ENCODE assay signal across 12 cellular contexts in genomic region chr2:42844901-42845685, GRCh38. TPM values are rescaled to one million over a fixed set of nuclear protein-coding genes. Genes with fewer than 3 reads are reported as not detected.
DNase-seq lines count a peak whose midpoint lies in the region; ATAC-seq, FAIRE-seq and TF ChIP-seq lines count a peak whose summit lies in the region.
"Had no signal": no experiment of that assay in that cellular context is flagged by ENCODE, and none has a peak within 500 bp of the region (broad histone marks: within the 10 kb centered on the region; RNA-seq: fewer than 3 reads in every experiment).

No MANE protein-coding gene starts in this region.

- TF ChIP-seq CTCF in GM23338 (conservative IDR thresholded peaks at IDR 0.05; ENCODE audit: low read depth in 2 of 2) (no peak), astrocyte (IDR thresholded peaks at IDR 0.05; ENCODE audit: insufficient read depth, low read depth, low read length) (no peak)

- no peak overlapping the region for H3K4me3 Mint-ChIP-seq in GM23338
- no peak overlapping the region for H3K4me3 Mint-ChIP-seq in astrocyte (ENCODE audit: unreplicated experiment)
- H3K4me3 Mint-ChIP-seq: activated T-cell treated with anti-CD3 and anti-CD28 coated beads, Interleukin-2, amount 50 U/mL, for 4 hours had no signal

- H3K4me2 ChIP-seq in GM23338 (no peak overlapping the region), astrocyte (ENCODE audit: low read length) (no peak overlapping the region)

- H3K9me2 ChIP-seq in GM23338 (ENCODE audit: insufficient read depth), result no peaks in the 10 kb centered on the region

- no peak overlapping the region for H3K9ac ChIP-seq in astrocyte (ENCODE audit: low read length)

- no peaks in the 10 kb centered on the region for H4K20me1 ChIP-seq in GM23338 (replicated peaks; ENCODE audit: insufficient read depth)
- no peaks in the 10 kb centered on the region for H4K20me1 ChIP-seq in astrocyte (ENCODE audit: insufficient read depth, low read length)

- H2AFZ ChIP-seq in GM23338, result peak overlapping the region; percentile 85
- peak overlapping the region; percentile 13 for H2AFZ ChIP-seq in astrocyte (ENCODE audit: low read depth, low read length)

- H3K4me1 Mint-ChIP-seq in GM23338 (peaks cover 2% of the 10 kb centered on the region; the same call in 2 of the 3 replicates), astrocyte (ENCODE audit: low read depth, unreplicated experiment) (peaks cover 5% of the 10 kb centered on the region)

- H3K4me1 ChIP-seq in GM23338 (ENCODE audit: insufficient read depth) (no peaks in the 10 kb centered on the region), astrocyte (ENCODE audit: insufficient read depth, low read length) (peaks cover 8% of the 10 kb centered on the region)

- no peaks in the 10 kb centered on the region for H3K9me3 ChIP-seq in astrocyte (ENCODE audit: insufficient read depth, low read depth, low read length)

- H3K36me3 ChIP-seq in GM23338 (ENCODE audit: insufficient read depth) (no peaks in the 10 kb centered on the region), astrocyte (ENCODE audit: insufficient read depth, low read length) (no peaks in the 10 kb centered on the region)

- H3K27me3 ChIP-seq in GM23338 (ENCODE audit: insufficient read depth) (no peaks in the 10 kb centered on the region), astrocyte (ENCODE audit: insufficient read depth, low read length) (no peaks in the 10 kb centered on the region)

- H3K9me3 Mint-ChIP-seq in GM23338 (no peaks in the 10 kb centered on the region), astrocyte (ENCODE audit: unreplicated experiment) (peaks cover 3% of the 10 kb centered on the region)
- H3K9me3 Mint-ChIP-seq: activated T-cell treated with anti-CD3 and anti-CD28 coated beads, Interleukin-2, amount 50 U/mL, for 4 hours had no signal

- no peak overlapping the region for H3K4me3 ChIP-seq in GM23338
- no peak overlapping the region for H3K4me3 ChIP-seq in astrocyte (ENCODE audit: insufficient read depth, low read depth, low read length)
- no peak overlapping the region for H3K4me3 ChIP-seq in skin epidermis

- no peak overlapping the region for H3K27ac ChIP-seq in GM23338 (ENCODE audit: low read depth)
- no peak overlapping the region for H3K27ac ChIP-seq in astrocyte (ENCODE audit: low read depth, low read length)
- peak overlapping the region in 17 of 21 experiments; percentile 17 to 85 (median 63) for H3K27ac ChIP-seq in skin epidermis

- no peak for FAIRE-seq in astrocyte (lab: Jason Lieb, UNC)

- H3K79me2 ChIP-seq in GM23338 (replicated peaks; ENCODE audit: insufficient read depth), result no peaks in the 10 kb centered on the region
- no peaks in the 10 kb centered on the region for H3K79me2 ChIP-seq in astrocyte (ENCODE audit: insufficient read depth, low read length)

- no peaks in the 10 kb centered on the region for H3F3A ChIP-seq in GM23338 (replicated peaks; ENCODE audit: low read depth)

- ATAC-seq in GM23338, result no peak
- no peak for ATAC-seq in GM19324 (IDR thresholded peaks at IDR 0.05; ENCODE audit: low FRiP score, unreplicated experiment)
- ATAC-seq in HG03378 (IDR thresholded peaks at IDR 0.05; ENCODE audit: unreplicated experiment), result no peak
- ATAC-seq: activated T-cell treated with anti-CD3 and anti-CD28 coated beads, Interleukin-2, amount 50 U/mL, for 4 hours had no signal

- H3K36me3 Mint-ChIP-seq in GM23338 (ENCODE audit: low read depth), result no peaks in the 10 kb centered on the region
- peaks cover 3% of the 10 kb centered on the region for H3K36me3 Mint-ChIP-seq in astrocyte (ENCODE audit: low read depth, unreplicated experiment)

- DNase-seq in GM23338 (ENCODE audit: low spot score) (no peak), astrocyte (ENCODE audit: low read depth) (peak; percentile 38), hepatic stellate cell (ENCODE audit: low spot score) (peak; percentile 14), LoVo (ENCODE audit: low spot score) (no peak), cerebellum (ENCODE audit: low spot score) (no peak)
- DNase-seq: activated T-cell treated with anti-CD3 and anti-CD28 coated beads, Interleukin-2, amount 50 U/mL, for 4 hours; midbrain; NCI-H1436; T-helper 1 cell had no signal

- H3K27me3 Mint-ChIP-seq in GM23338 (ENCODE audit: insufficient read depth, low read depth, poor library complexity) (peaks cover 2% of the 10 kb centered on the region), astrocyte (ENCODE audit: low read depth, unreplicated experiment) (peaks cover 20% of the 10 kb centered on the region)

- H3K27ac Mint-ChIP-seq in GM23338, result no peak overlapping the region
- no peak overlapping the region for H3K27ac Mint-ChIP-seq in astrocyte (ENCODE audit: unreplicated experiment)

TF ChIP-seq in GM23338, 12 proteins besides CTCF, POLR2A, EP300 and RAD21:
- no peak for TF ChIP-seq EZH2phosphoT487 (IDR thresholded peaks at IDR 0.05; ENCODE audit: unreplicated experiment)
- TF ChIP-seq EZH2 (IDR thresholded peaks at IDR 0.05; ENCODE audit: low read depth, unreplicated experiment), result no peak

RNA-seq across cellular contexts. Expression of gene HAAO, which starts 52.7 kb away (rescaled TPM):
- 0.97 and 2.6 TPM in 2 replicates for total RNA-seq in GM23338 (2014; rRNA removed; shearing (Covaris generic))
- 2.4 and 3.2 TPM in 2 replicates for polyA plus RNA-seq in GM23338 (2016; fragmentation: Nextera tagmentation; extraction: Ambion mirVana)
- total RNA-seq in astrocyte (1.1 and 1.3 TPM in 2 replicates), cerebellum (2.7 TPM)

Comparison
In these comparisons a context has a peak if more than half of its experiments do, and no peak if none do; other contexts are left out.
1. DNase-seq: peak in astrocyte (single experiment) and hepatic stellate cell (single experiment); none in GM23338 (single experiment), LoVo (single experiment) and cerebellum (single experiment).
2. H3K27ac ChIP-seq: peak in skin epidermis (17 of 21); none in GM23338 (single experiment) and astrocyte (single experiment).